Comparison of ENCODE assay signal across 21 cellular contexts in the genomic region with DNA sequence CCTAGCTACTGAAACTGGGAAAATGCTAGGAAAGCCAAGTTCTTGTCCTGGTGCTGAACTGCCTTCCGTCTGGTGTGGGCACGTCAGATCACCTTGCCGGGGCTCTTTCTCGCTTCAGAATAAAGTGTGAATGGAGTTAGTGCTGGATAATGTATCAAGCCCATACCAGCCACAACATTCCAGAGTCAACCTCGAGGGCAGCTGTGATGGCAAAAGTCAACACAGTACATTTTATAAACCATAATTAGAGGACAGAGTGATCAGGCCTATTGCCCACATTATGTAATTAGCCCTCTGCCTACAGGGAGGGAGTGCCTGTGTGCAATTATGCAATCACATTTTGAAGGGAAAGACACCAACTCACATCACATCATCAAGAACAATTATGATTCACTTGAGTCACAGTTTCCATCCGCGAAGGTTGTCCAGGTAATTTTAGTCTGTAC.
DNase-seq lines count a peak whose midpoint lies in the region; ATAC-seq and TF ChIP-seq lines count a peak whose summit lies in the region.
"Had no signal": no experiment of that assay in that cellular context is flagged by ENCODE, and none has a peak within 500 bp of the region (broad histone marks: within the 10 kb centered on the region; RNA-seq: fewer than 3 reads in every experiment).

No MANE protein-coding gene starts in this region.

- in situ Hi-C loops in ACHN (cut with HindIII; ENCODE audit: low pct_ligation_motif_present, low pct_unique_long_range_greater_than_20kb, low sequenced_read_pairs): no loop called here

- intact Hi-C loops in breast epithelium (cut with DNase I; ENCODE audit: low total_unique reads): no loop called here
- intact Hi-C loops in mucosa of descending colon (cut with DNase I, micrococcal nuclease): no loop called here

- H3K9me3 ChIP-seq in HEK293 (ENCODE audit: control insufficient read depth, insufficient read depth, low read depth, low read length): no peaks in the 10 kb centered on the region
- H3K9me3 ChIP-seq in breast epithelium: no peaks in the 10 kb centered on the region
- no peaks in the 10 kb centered on the region for H3K9me3 ChIP-seq in mucosa of descending colon
- H3K9me3 ChIP-seq: ascending aorta, esophagus muscularis mucosa, Peyer's patch had no signal

- CTCF ChIA-PET in HEK293 (lab: Yijun Ruan, JAX): interaction anchor here (0.6 to 0.7 kb wide), 2 partner anchors 9 to 679 kb away, joined by 3 to 4 read pairs; no protein-coding TSS in a partner anchor

- no peaks in the 10 kb centered on the region for H3K27me3 ChIP-seq in breast epithelium
- H3K27me3 ChIP-seq: ascending aorta, esophagus muscularis mucosa, neural progenitor cell, Peyer's patch had no signal

- H3K36me3 ChIP-seq in HEK293 (ENCODE audit: control insufficient read depth in 2 of 2, insufficient read depth in 1 of 2, low read length in 2 of 2) (no peaks in the 10 kb centered on the region), breast epithelium (no peaks in the 10 kb centered on the region), mucosa of descending colon (ENCODE audit: low read depth) (no peaks in the 10 kb centered on the region)
- H3K36me3 ChIP-seq: ascending aorta, esophagus muscularis mucosa, neural progenitor cell, Peyer's patch had no signal

- POLR2A ChIA-PET in HEK293 (lab: Yijun Ruan, JAX): interaction anchor here (0.6 kb wide), 1 partner anchor 907 kb away, joined by 5 read pairs; no protein-coding TSS in a partner anchor

- H3K27ac ChIP-seq in HEK293 (ENCODE audit: extremely low read depth, low read depth, low read length): no peak overlapping the region
- H3K27ac ChIP-seq in breast epithelium: peak overlapping the region; percentile 66 to 74
- H3K27ac ChIP-seq in coronary artery: no peak overlapping the region
- H3K27ac ChIP-seq: ascending aorta, esophagus muscularis mucosa, neural progenitor cell, Peyer's patch had no signal

- no peak overlapping the region for H3K4me3 ChIP-seq in HEK293 (ENCODE audit: low read depth, low read length)
- no peak overlapping the region for H3K4me3 ChIP-seq in breast epithelium
- H3K4me3 ChIP-seq in mucosa of descending colon: no peak overlapping the region
- H3K4me3 ChIP-seq in coronary artery: no peak overlapping the region
- H3K4me3 ChIP-seq: ascending aorta, esophagus muscularis mucosa, neural progenitor cell, Peyer's patch had no signal

- ATAC-seq in mucosa of descending colon (peak; percentile 94), HG03175 (IDR thresholded peaks at IDR 0.05; ENCODE audit: unreplicated experiment) (no peak)
- ATAC-seq: sciatic nerve, T-cell had no signal

- DNase-seq in NCI-H1417 treated with DMSO at 0.1 percent for 48 hours (lab: John Stamatoyannopoulos, UW) (peak; percentile 89), breast epithelium (ENCODE audit: low spot score in 2 of 2) (peak in 1 of 2 donors; percentile 45), mucosa of descending colon (peak in 1 of 3 donors; percentile 37), ACHN (no peak), coronary artery (ENCODE audit: low spot score) (no peak)
- DNase-seq: activated CD4-positive, alpha-beta T cell treated with anti-CD3 and anti-CD28 coated beads, Interleukin-2, amount 10 ng/mL, durations not matched to agents 7 days and 5 days; activated naive CD4-positive, alpha-beta T cell treated with Interleukin-2 at 50 U/mL for 16 hours; activated T-cell treated with anti-CD3 and anti-CD28 coated beads for 4 hours; AML-193; Calu3; HCEC 1CT; Kasumi-1; NCI-H526 treated with DMSO at 0.1 percent for 48 hours; Peyer's patch; T-cell had no signal

- peaks cover 15% of the 10 kb centered on the region for H3K4me1 ChIP-seq in HEK293 (ENCODE audit: control insufficient read depth, insufficient read depth, low read length)
- H3K4me1 ChIP-seq in breast epithelium: peaks cover 0 to 8% of the 10 kb centered on the region in 2 donors
- peaks cover 14% of the 10 kb centered on the region for H3K4me1 ChIP-seq in mucosa of descending colon (ENCODE audit: low read depth)
- H3K4me1 ChIP-seq: ascending aorta, Peyer's patch had no signal

- TF ChIP-seq POLR2A in breast epithelium (IDR thresholded peaks at IDR 0.05): no peak

- no peak for TF ChIP-seq CTCF in HEK293 (tag by site-specific recombination; IDR thresholded peaks at IDR 0.05)
- no peak for TF ChIP-seq CTCF in breast epithelium (IDR thresholded peaks at IDR 0.05)
- TF ChIP-seq CTCF in mucosa of descending colon (IDR thresholded peaks at IDR 0.05): no peak
- TF ChIP-seq CTCF in coronary artery (IDR thresholded peaks at IDR 0.05): no peak

TF ChIP-seq in HEK293, 187 proteins besides CTCF, POLR2A, EP300 and RAD21 (continues in another document):
- TF ChIP-seq KLF1 (tag by site-specific recombination; IDR thresholded peaks at IDR 0.05) (peak; percentile 50), ZNF623 (tag by site-specific recombination; IDR thresholded peaks at IDR 0.05) (no peak), ZNF830 (tag by site-specific recombination; IDR thresholded peaks at IDR 0.05; ENCODE audit: low read depth) (no peak), ZNF660 (tag by site-specific recombination; IDR thresholded peaks at IDR 0.05) (0 out of 2 replicates have a peak, but pooled peaks have one; percentile 40), ZEB2 (tag by site-specific recombination; IDR thresholded peaks at IDR 0.05) (peak; percentile 54; the same call in 1 of the 2 replicates), ZNF600 (tag by site-specific recombination; IDR thresholded peaks at IDR 0.05) (peak; percentile 53; the same call in 1 of the 2 replicates), ZNF626 (tag by site-specific recombination; IDR thresholded peaks at IDR 0.05) (no peak), ZNF555 (tag by site-specific recombination; conservative IDR thresholded peaks at IDR 0.05) (no peak), ZNF629 (tag by site-specific recombination; IDR thresholded peaks at IDR 0.05) (peak; percentile 76), WT1 (tag by site-specific recombination; IDR thresholded peaks at IDR 0.05) (peak; percentile 82), GLI2 (tag by site-specific recombination; IDR thresholded peaks at IDR 0.05; ENCODE audit: borderline replicate concordance, low read depth) (peak; percentile 49; the same call in 1 of the 2 replicates), ZNF366 (tag by site-specific recombination; conservative IDR thresholded peaks at IDR 0.05) (0 out of 2 replicates have a peak, but pooled peaks have one; percentile 53), ZFHX2 (tag by site-specific recombination; conservative IDR thresholded peaks at IDR 0.05) (peak; percentile 46), KLF8 (tag by site-specific recombination; IDR thresholded peaks at IDR 0.05) (peak; percentile 61; the same call in 1 of the 2 replicates), BCL11A (tag by site-specific recombination; IDR thresholded peaks at IDR 0.05; ENCODE audit: low read depth) (no peak), KLF9 (tag by site-specific recombination; IDR thresholded peaks at IDR 0.05; ENCODE audit: low read depth) (0 out of 2 replicates have a peak, but pooled peaks have one; percentile 15)
- TF ChIP-seq, protein P1, sequence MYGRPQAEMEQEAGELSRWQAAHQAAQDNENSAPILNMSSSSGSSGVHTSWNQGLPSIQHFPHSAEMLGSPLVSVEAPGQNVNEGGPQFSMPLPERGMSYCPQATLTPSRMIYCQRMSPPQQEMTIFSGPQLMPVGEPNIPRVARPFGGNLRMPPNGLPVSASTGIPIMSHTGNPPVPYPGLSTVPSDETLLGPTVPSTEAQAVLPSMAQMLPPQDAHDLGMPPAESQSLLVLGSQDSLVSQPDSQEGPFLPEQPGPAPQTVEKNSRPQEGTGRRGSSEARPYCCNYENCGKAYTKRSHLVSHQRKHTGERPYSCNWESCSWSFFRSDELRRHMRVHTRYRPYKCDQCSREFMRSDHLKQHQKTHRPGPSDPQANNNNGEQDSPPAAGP (tag by site-specific recombination; IDR thresholded peaks at IDR 0.05): peak; percentile 61; the same call in 1 of the 2 replicates
- TF ChIP-seq, protein P2, sequence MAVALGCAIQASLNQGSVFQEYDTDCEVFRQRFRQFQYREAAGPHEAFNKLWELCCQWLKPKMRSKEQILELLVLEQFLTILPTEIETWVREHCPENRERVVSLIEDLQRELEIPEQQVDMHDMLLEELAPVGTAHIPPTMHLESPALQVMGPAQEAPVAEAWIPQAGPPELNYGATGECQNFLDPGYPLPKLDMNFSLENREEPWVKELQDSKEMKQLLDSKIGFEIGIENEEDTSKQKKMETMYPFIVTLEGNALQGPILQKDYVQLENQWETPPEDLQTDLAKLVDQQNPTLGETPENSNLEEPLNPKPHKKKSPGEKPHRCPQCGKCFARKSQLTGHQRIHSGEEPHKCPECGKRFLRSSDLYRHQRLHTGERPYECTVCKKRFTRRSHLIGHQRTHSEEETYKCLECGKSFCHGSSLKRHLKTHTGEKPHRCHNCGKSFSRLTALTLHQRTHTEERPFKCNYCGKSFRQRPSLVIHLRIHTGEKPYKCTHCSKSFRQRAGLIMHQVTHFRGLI (tag by site-specific recombination; IDR thresholded peaks at IDR 0.05): peak; percentile 43; the same call in 1 of the 2 replicates
- TF ChIP-seq, protein P3, sequence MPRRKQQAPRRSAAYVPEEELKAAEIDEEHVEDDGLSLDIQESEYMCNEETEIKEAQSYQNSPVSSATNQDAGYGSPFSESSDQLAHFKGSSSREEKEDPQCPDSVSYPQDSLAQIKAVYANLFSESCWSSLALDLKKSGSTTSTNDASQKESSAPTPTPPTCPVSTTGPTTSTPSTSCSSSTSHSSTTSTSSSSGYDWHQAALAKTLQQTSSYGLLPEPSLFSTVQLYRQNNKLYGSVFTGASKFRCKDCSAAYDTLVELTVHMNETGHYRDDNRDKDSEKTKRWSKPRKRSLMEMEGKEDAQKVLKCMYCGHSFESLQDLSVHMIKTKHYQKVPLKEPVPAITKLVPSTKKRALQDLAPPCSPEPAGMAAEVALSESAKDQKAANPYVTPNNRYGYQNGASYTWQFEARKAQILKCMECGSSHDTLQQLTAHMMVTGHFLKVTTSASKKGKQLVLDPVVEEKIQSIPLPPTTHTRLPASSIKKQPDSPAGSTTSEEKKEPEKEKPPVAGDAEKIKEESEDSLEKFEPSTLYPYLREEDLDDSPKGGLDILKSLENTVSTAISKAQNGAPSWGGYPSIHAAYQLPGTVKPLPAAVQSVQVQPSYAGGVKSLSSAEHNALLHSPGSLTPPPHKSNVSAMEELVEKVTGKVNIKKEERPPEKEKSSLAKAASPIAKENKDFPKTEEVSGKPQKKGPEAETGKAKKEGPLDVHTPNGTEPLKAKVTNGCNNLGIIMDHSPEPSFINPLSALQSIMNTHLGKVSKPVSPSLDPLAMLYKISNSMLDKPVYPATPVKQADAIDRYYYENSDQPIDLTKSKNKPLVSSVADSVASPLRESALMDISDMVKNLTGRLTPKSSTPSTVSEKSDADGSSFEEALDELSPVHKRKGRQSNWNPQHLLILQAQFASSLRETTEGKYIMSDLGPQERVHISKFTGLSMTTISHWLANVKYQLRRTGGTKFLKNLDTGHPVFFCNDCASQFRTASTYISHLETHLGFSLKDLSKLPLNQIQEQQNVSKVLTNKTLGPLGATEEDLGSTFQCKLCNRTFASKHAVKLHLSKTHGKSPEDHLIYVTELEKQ (tag by site-specific recombination; IDR thresholded peaks at IDR 0.05; ENCODE audit: borderline replicate concordance): peak; percentile 62; the same call in 1 of the 2 replicates

Comparison
In these comparisons a context has a peak if more than half of its experiments do, and no peak if none do; other contexts are left out.
1. H3K27ac ChIP-seq: peak in breast epithelium (2 of 2); none in HEK293 (single experiment) and coronary artery (0 of 2).